Comparison of ENCODE assay signal across 9 cellular contexts in genomic region chr3:111338059-111338698, GRCh38.
A peak's percentile ranks its signal among the peaks of the same experiment; 100 is the strongest.
DNase-seq lines count a peak whose midpoint lies in the region; ATAC-seq and TF ChIP-seq lines count a peak whose summit lies in the region.
"Had no signal": no experiment of that assay in that cellular context is flagged by ENCODE, and none has a peak within 500 bp of the region (broad histone marks: within the 10 kb centered on the region; RNA-seq: fewer than 3 reads in every experiment).

No MANE protein-coding gene starts in this region.

- POLR2A ChIA-PET in activated CD4-positive, alpha-beta T cell treated with anti-CD3 and anti-CD28 coated beads for 36 hours (lab: Charles Lee), result no interaction called here

- H3K36me3 Mint-ChIP-seq in activated CD4-positive, alpha-beta T cell treated with anti-CD3 and anti-CD28 coated beads for 36 hours (ENCODE audit: low read depth), result peaks cover 3% of the 10 kb centered on the region
- H3K36me3 Mint-ChIP-seq in neural progenitor cell, result no peaks in the 10 kb centered on the region

- ATAC-seq in GM18858 (IDR thresholded peaks at IDR 0.05; ENCODE audit: unreplicated experiment), result peak; percentile 42
- ATAC-seq in activated CD4-positive, alpha-beta T cell treated with anti-CD3 and anti-CD28 coated beads for 36 hours, result no peak
- no peak for ATAC-seq in GM18520 (IDR thresholded peaks at IDR 0.05; ENCODE audit: unreplicated experiment)

- H3K4me3 Mint-ChIP-seq in activated CD4-positive, alpha-beta T cell treated with anti-CD3 and anti-CD28 coated beads for 36 hours, result no peak overlapping the region
- H3K4me3 Mint-ChIP-seq in neural progenitor cell, result no peak overlapping the region

- no peak overlapping the region for H3K4me2 ChIP-seq in neural progenitor cell

- no peaks in the 10 kb centered on the region for H4K20me1 ChIP-seq in neural progenitor cell (ENCODE audit: low read depth)

- peaks cover 9% of the 10 kb centered on the region for H3K9me3 Mint-ChIP-seq in activated CD4-positive, alpha-beta T cell treated with anti-CD3 and anti-CD28 coated beads for 36 hours (ENCODE audit: low read depth)
- peaks cover 5% of the 10 kb centered on the region for H3K9me3 Mint-ChIP-seq in neural progenitor cell

- no peak overlapping the region for H3K9ac ChIP-seq in neural progenitor cell

- intact Hi-C loops in activated CD4-positive, alpha-beta T cell treated with anti-CD3 and anti-CD28 coated beads for 36 hours (cut with DNase I, micrococcal nuclease), result loop anchor here (1.0 to 10.0 kb wide), 6 partner anchors 103 to 526 kb away; partner anchors contain the start of genes CD96 (in 1 of the 2) and NECTIN3 (in 1 of the 2)

- DNase-seq in Ammon's horn (ENCODE audit: low spot score) (peak; percentile 57), NCI-H146 (lab: John Stamatoyannopoulos, UW) (peak; percentile 64), epithelial cell of proximal tubule (ENCODE audit: low read depth) (peak; percentile 31), neural progenitor cell (ENCODE audit: low spot score) (peak; percentile 53), mesenteric fat pad (ENCODE audit: low spot score) (no peak)
- peak; percentile 63 for DNase-seq in activated CD4-positive, alpha-beta T cell treated with anti-CD3 and anti-CD28 coated beads for 36 hours

- peaks cover 17% of the 10 kb centered on the region for H3F3A ChIP-seq in neural progenitor cell (ENCODE audit: low read depth)

- H3K27me3 ChIP-seq in neural progenitor cell, result no peaks in the 10 kb centered on the region
- H3K27me3 ChIP-seq: neutrophil had no signal

- H3K9me3 ChIP-seq in neural progenitor cell (ENCODE audit: low read depth), result no peaks in the 10 kb centered on the region
- H3K9me3 ChIP-seq: neutrophil had no signal

- H3K27me3 Mint-ChIP-seq in activated CD4-positive, alpha-beta T cell treated with anti-CD3 and anti-CD28 coated beads for 36 hours, result no peaks in the 10 kb centered on the region
- no peaks in the 10 kb centered on the region for H3K27me3 Mint-ChIP-seq in neural progenitor cell (ENCODE audit: insufficient read depth, low read depth)

- TF ChIP-seq CTCF in epithelial cell of proximal tubule (conservative IDR thresholded peaks at IDR 0.05; ENCODE audit: low read depth, low read length) (peak; percentile 92), neural progenitor cell (IDR thresholded peaks at IDR 0.05) (peak; percentile 70)

- H3K4me1 Mint-ChIP-seq in activated CD4-positive, alpha-beta T cell treated with anti-CD3 and anti-CD28 coated beads for 36 hours, result peaks cover 13% of the 10 kb centered on the region
- peaks cover 10% of the 10 kb centered on the region for H3K4me1 Mint-ChIP-seq in neural progenitor cell

- no peak overlapping the region for H3K27ac ChIP-seq in neural progenitor cell
- H3K27ac ChIP-seq: neutrophil had no signal

- H3K27ac Mint-ChIP-seq in activated CD4-positive, alpha-beta T cell treated with anti-CD3 and anti-CD28 coated beads for 36 hours, result no peak overlapping the region
- H3K27ac Mint-ChIP-seq in neural progenitor cell, result no peak overlapping the region

- CTCF ChIA-PET in activated CD4-positive, alpha-beta T cell treated with anti-CD3 and anti-CD28 coated beads for 36 hours (lab: Charles Lee), result interaction anchor here (0.6 to 1.3 kb wide), 3 partner anchors 9 to 34 kb away, joined by 3 to 4 read pairs (median 3); no protein-coding TSS in a partner anchor

- H3K4me1 ChIP-seq in neural progenitor cell, result peaks cover 12% of the 10 kb centered on the region

- H3K4me3 ChIP-seq in epithelial cell of proximal tubule (ENCODE audit: low read depth, low read length), result no peak overlapping the region
- H3K4me3 ChIP-seq in neural progenitor cell, result no peak overlapping the region

- H2AFZ ChIP-seq in neural progenitor cell (replicated peaks), result no peak overlapping the region

- H3K79me2 ChIP-seq in neural progenitor cell (ENCODE audit: low read depth), result no peaks in the 10 kb centered on the region

- H3K36me3 ChIP-seq in neural progenitor cell, result no peaks in the 10 kb centered on the region
- H3K36me3 ChIP-seq: neutrophil had no signal
